17 cellular contexts compared by ENCODE assay signal in the genomic region with DNA sequence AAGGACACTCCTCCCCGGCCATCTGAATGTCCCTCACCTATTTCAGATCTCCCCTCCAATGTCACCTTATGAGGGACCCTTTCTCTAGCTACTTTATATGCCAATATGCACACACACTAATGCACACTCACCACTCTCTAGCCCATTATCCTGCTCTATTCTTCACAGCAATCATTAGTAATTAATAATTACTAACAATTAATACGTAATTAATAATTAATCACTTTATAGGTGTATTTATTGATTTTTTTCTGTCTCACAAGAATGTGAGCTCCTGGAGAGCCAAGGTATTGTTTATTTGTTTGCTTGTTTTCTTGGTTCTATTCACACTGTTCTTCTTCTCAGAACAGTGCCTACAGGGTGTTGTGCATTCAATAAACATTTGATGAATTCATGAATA.
"Had no signal": no experiment of that assay in that cellular context is flagged by ENCODE, and none has a peak within 500 bp of the region (broad histone marks: within the 10 kb centered on the region; RNA-seq: fewer than 3 reads in every experiment).

No MANE protein-coding gene starts in this region.

- H3K4me3 Mint-ChIP-seq: dendritic cell treated with granulocyte-macrophage colony-stimulating factor and Interleukin-4, amounts not matched to agents 40 ng/mL and 50 ng/mL, for 4 days; effector memory CD8-positive, alpha-beta T cell had no signal

- ATAC-seq: effector memory CD8-positive, alpha-beta T cell; foreskin keratinocyte; gastroesophageal sphincter; heart right ventricle; left cardiac atrium; left lung; left ventricle myocardium superior; lower lobe of right lung had no signal

- H3K4me3 ChIP-seq: colonic mucosa, esophagus muscularis mucosa, gastroesophageal sphincter, heart right ventricle, left lung, lower lobe of right lung had no signal

- H3K27ac Mint-ChIP-seq: dendritic cell treated with granulocyte-macrophage colony-stimulating factor and Interleukin-4, amounts not matched to agents 40 ng/mL and 50 ng/mL, for 4 days; effector memory CD8-positive, alpha-beta T cell had no signal

- H3K9me3 Mint-ChIP-seq: dendritic cell treated with granulocyte-macrophage colony-stimulating factor and Interleukin-4, amounts not matched to agents 40 ng/mL and 50 ng/mL, for 4 days; effector memory CD8-positive, alpha-beta T cell had no signal

- DNase-seq: colonic mucosa; cortex of kidney; effector CD8-positive, alpha-beta T cell; effector memory CD8-positive, alpha-beta T cell; foreskin keratinocyte; glutamatergic neuron; head of caudate nucleus; heart right ventricle; hippocampal formation; left cardiac atrium; left lung; left ventricle myocardium superior; lower lobe of right lung; midbrain had no signal

- H3K27ac ChIP-seq: colonic mucosa, esophagus muscularis mucosa, foreskin keratinocyte, gastroesophageal sphincter, heart right ventricle, left lung, lower lobe of right lung had no signal

- H3K27me3 Mint-ChIP-seq: dendritic cell treated with granulocyte-macrophage colony-stimulating factor and Interleukin-4, amounts not matched to agents 40 ng/mL and 50 ng/mL, for 4 days had no signal

- H3K36me3 ChIP-seq: colonic mucosa, esophagus muscularis mucosa, gastroesophageal sphincter, heart right ventricle, left lung, lower lobe of right lung had no signal

- H3K9me3 ChIP-seq: colonic mucosa, esophagus muscularis mucosa, gastroesophageal sphincter, left lung, lower lobe of right lung had no signal

- H3K4me1 ChIP-seq: colonic mucosa, esophagus muscularis mucosa, foreskin keratinocyte, gastroesophageal sphincter, heart right ventricle, left lung, lower lobe of right lung had no signal

- H3K27me3 ChIP-seq: colonic mucosa, esophagus muscularis mucosa, foreskin keratinocyte, gastroesophageal sphincter, left lung had no signal
